ENCODE assay signal across 21 cellular contexts in genomic region chr10:76119515-76119914, GRCh38.
DNase-seq lines count a peak whose midpoint lies in the region; TF ChIP-seq lines count a peak whose summit lies in the region.
"Had no signal": no experiment of that assay in that cellular context is flagged by ENCODE, and none has a peak within 500 bp of the region (broad histone marks: within the 10 kb centered on the region; RNA-seq: fewer than 3 reads in every experiment).

No MANE protein-coding gene starts in this region.

- no peak overlapping the region for H3K27ac ChIP-seq in suprapubic skin
- H3K27ac ChIP-seq in effector memory CD4-positive, alpha-beta T cell (ENCODE audit: insufficient read depth, low read length, poor library complexity, severe bottlenecking) = no peak overlapping the region
- H3K27ac ChIP-seq: adrenal gland, colonic mucosa, heart left ventricle, psoas muscle had no signal

- no peak for TF ChIP-seq CTCF in AG09309 (IDR thresholded peaks at IDR 0.05; ENCODE audit: control insufficient read depth, insufficient read depth, low read depth, low read length, missing control alignments)
- TF ChIP-seq CTCF in cardiac fibroblast (IDR thresholded peaks at IDR 0.05; ENCODE audit: low read depth, low read length) = no peak
- no peak for TF ChIP-seq CTCF in suprapubic skin (IDR thresholded peaks at IDR 0.05)

- 44% methylated on average over 1 of the region's 1 CpG for WGBS in suprapubic skin

- no peaks in the 10 kb centered on the region for H3K9me3 ChIP-seq in suprapubic skin
- no peaks in the 10 kb centered on the region for H3K9me3 ChIP-seq in effector memory CD4-positive, alpha-beta T cell (ENCODE audit: control insufficient read depth, low read length)
- H3K9me3 ChIP-seq: adrenal gland, colonic mucosa, heart left ventricle, psoas muscle had no signal

- no peaks in the 10 kb centered on the region for H3K36me3 ChIP-seq in suprapubic skin
- H3K36me3 ChIP-seq in effector memory CD4-positive, alpha-beta T cell (ENCODE audit: control insufficient read depth, insufficient read depth, low read length) = no peaks in the 10 kb centered on the region
- H3K36me3 ChIP-seq: adrenal gland, colonic mucosa, heart left ventricle had no signal

- peak; percentile 57 for DNase-seq in AG09309 (ENCODE audit: low read depth)
- peak; percentile 78 for DNase-seq in M059J (ENCODE audit: low read depth)
- peak; percentile 78 to 91 for DNase-seq in cardiac fibroblast (ENCODE audit: low read depth in 2 of 2)
- DNase-seq in hepatic stellate cell (ENCODE audit: low spot score) = peak; percentile 35
- no peak for DNase-seq in suprapubic skin (ENCODE audit: low spot score in 2 of 2)
- DNase-seq in stimulated activated CD8-positive, alpha-beta memory T cell treated with anti-CD3 and anti-CD28 coated beads, Interleukin-4, amount 100 ng/mL, for 48 hours = no peak
- DNase-seq in effector memory CD4-positive, alpha-beta T cell = no peak
- DNase-seq in AML-193 (lab: John Stamatoyannopoulos, UW) = no peak
- DNase-seq: activated CD4-positive, CD25-positive, alpha-beta regulatory T cell; activated effector memory CD4-positive, alpha-beta T cell treated with Interleukin-2 at 50 U/mL for 16 hours; adrenal gland; colonic mucosa; COR-L47; heart left ventricle; islet precursor cell; NCI-H1694 treated with DMSO at 0.1 percent for 48 hours; NCI-H510A treated with DMSO at 0.1 percent for 48 hours; psoas muscle; SHP77 treated with DMSO at 0.1 percent for 48 hours; stimulated activated naive CD8-positive, alpha-beta T cell treated with anti-CD3 and anti-CD28 coated beads, Interleukin-15, Interleukin-2, amounts not matched to agents 100 U/mL and 50 U/mL, for 24 hours; T-helper 2 cell had no signal

- no peaks in the 10 kb centered on the region for H3K4me1 ChIP-seq in suprapubic skin
- no peaks in the 10 kb centered on the region for H3K4me1 ChIP-seq in effector memory CD4-positive, alpha-beta T cell (ENCODE audit: control insufficient read depth, insufficient read depth, low read length, poor library complexity, severe bottlenecking)
- H3K4me1 ChIP-seq: adrenal gland, colonic mucosa had no signal

- H3K27me3 ChIP-seq in suprapubic skin = no peaks in the 10 kb centered on the region
- H3K27me3 ChIP-seq in effector memory CD4-positive, alpha-beta T cell (replicated peaks; ENCODE audit: control insufficient read depth, insufficient read depth, low read length, poor library complexity, severe bottlenecking) = no peaks in the 10 kb centered on the region
- H3K27me3 ChIP-seq: adrenal gland, colonic mucosa, heart left ventricle had no signal

- no peak for TF ChIP-seq EP300 in suprapubic skin (IDR thresholded peaks at IDR 0.05)

- no peak overlapping the region for H3K4me3 ChIP-seq in AG09309 (ENCODE audit: control insufficient read depth, low read depth, low read length)
- H3K4me3 ChIP-seq in cardiac fibroblast (replicated peaks in 1 of 2; ENCODE audit: low read depth in 2 of 2, low read length in 2 of 2) = no peak overlapping the region
- no peak overlapping the region for H3K4me3 ChIP-seq in suprapubic skin
- no peak overlapping the region for H3K4me3 ChIP-seq in effector memory CD4-positive, alpha-beta T cell (ENCODE audit: insufficient read depth, low read depth, low read length, poor library complexity, severe bottlenecking)
- H3K4me3 ChIP-seq: adrenal gland, colonic mucosa, heart left ventricle, psoas muscle had no signal

- TF ChIP-seq POLR2A in suprapubic skin (IDR thresholded peaks at IDR 0.05) = no peak

Comparison
In these comparisons a context has a peak if more than half of its experiments do, and no peak if none do; other contexts are left out.
1. DNase-seq: peak in AG09309 (single experiment), M059J (single experiment), cardiac fibroblast (2 of 2) and hepatic stellate cell (single experiment); none in suprapubic skin (0 of 2), stimulated activated CD8-positive, alpha-beta memory T cell treated with anti-CD3 and anti-CD28 coated beads, Interleukin-4, amount 100 ng/mL, for 48 hours (single experiment), effector memory CD4-positive, alpha-beta T cell (0 of 3) and AML-193 (0 of 2).